Comparison of ENCODE assay signal across 28 cellular contexts in genomic region chr10:121221991-121222390, GRCh38.
"Had no signal": no experiment of that assay in that cellular context is flagged by ENCODE, and none has a peak within 500 bp of the region (broad histone marks: within the 10 kb centered on the region; RNA-seq: fewer than 3 reads in every experiment).

No MANE protein-coding gene starts in this region.

- H3K36me3 ChIP-seq: ovary, right lobe of liver, sigmoid colon, stomach, thoracic aorta, thyroid gland, tibial nerve, upper lobe of left lung, vagina had no signal

- H3K79me2 ChIP-seq: parathyroid adenoma had no signal

- H3K4me1 Mint-ChIP-seq: neural crest cell; stimulated activated effector memory CD8-positive, alpha-beta T cell treated with anti-CD3 and anti-CD28 coated beads, Interleukin-12 subunit alpha, Interleukin-12 subunit beta, amount 100 ng/mL, for 72 hours; stimulated activated naive B cell treated with anti-CD40 and anti-IgM and Interleukin-4, amounts not matched to agents 10 μg/mL and 1 μg/mL and 100 μg/mL, for 72 hours had no signal

- H3K27me3 Mint-ChIP-seq: progenitor cell of endocrine pancreas; stimulated activated naive B cell treated with anti-CD40 and anti-IgM and Interleukin-4, amounts not matched to agents 10 μg/mL and 1 μg/mL and 100 μg/mL, for 72 hours; stimulated activated naive CD8-positive, alpha-beta T cell treated with anti-CD3 and anti-CD28 coated beads, Interleukin-15, Interleukin-2, amounts not matched to agents 100 ng/mL and 50 ng/mL, for 24 hours had no signal

- H3K27ac Mint-ChIP-seq: natural killer cell treated with Interleukin-12 subunit alpha and Interleukin-12 subunit beta and Interleukin-15 and Interleukin-18, amount 100 ng/mL, for 72 hours; nephron progenitor cell; progenitor cell of endocrine pancreas; stimulated activated effector memory CD8-positive, alpha-beta T cell treated with anti-CD3 and anti-CD28 coated beads, Interleukin-12 subunit alpha, Interleukin-12 subunit beta, amount 100 ng/mL, for 72 hours; stimulated activated naive B cell treated with anti-CD40 and anti-IgM and Interleukin-4, amounts not matched to agents 10 μg/mL and 1 μg/mL and 100 μg/mL, for 72 hours; stimulated activated naive CD8-positive, alpha-beta T cell treated with anti-CD3 and anti-CD28 coated beads, Interleukin-15, Interleukin-2, amounts not matched to agents 100 ng/mL and 50 ng/mL, for 24 hours had no signal

- H3K9me3 Mint-ChIP-seq: natural killer cell treated with Interleukin-12 subunit alpha and Interleukin-12 subunit beta and Interleukin-15 and Interleukin-18, amount 100 ng/mL, for 72 hours; nephron progenitor cell; neural crest cell; stimulated activated effector memory CD8-positive, alpha-beta T cell treated with anti-CD3 and anti-CD28 coated beads, Interleukin-12 subunit alpha, Interleukin-12 subunit beta, amount 100 ng/mL, for 72 hours; stimulated activated naive CD8-positive, alpha-beta T cell treated with anti-CD3 and anti-CD28 coated beads, Interleukin-15, Interleukin-2, amounts not matched to agents 100 ng/mL and 50 ng/mL, for 24 hours had no signal

- H3K9ac ChIP-seq: parathyroid adenoma had no signal

- H3K27ac ChIP-seq: ovary, parathyroid adenoma, psoas muscle, right lobe of liver, sigmoid colon, stomach, thoracic aorta, thyroid gland, tibial nerve, upper lobe of left lung, vagina had no signal

- H3K4me1 ChIP-seq: psoas muscle, right lobe of liver, stomach, upper lobe of left lung had no signal

- H2AFZ ChIP-seq: parathyroid adenoma had no signal

- H3K27me3 ChIP-seq: ovary, right lobe of liver, sigmoid colon, stomach, thyroid gland, tibial nerve, upper lobe of left lung, vagina had no signal

- ATAC-seq: natural killer cell treated with Interleukin-12 subunit alpha and Interleukin-12 subunit beta and Interleukin-15 and Interleukin-18, amount 100 ng/mL, for 72 hours; psoas muscle; right cardiac atrium; right lobe of liver; stimulated activated effector memory CD8-positive, alpha-beta T cell treated with anti-CD3 and anti-CD28 coated beads, Interleukin-12 subunit alpha, Interleukin-12 subunit beta, amount 100 ng/mL, for 72 hours; stimulated activated naive B cell treated with anti-CD40 and anti-IgM and Interleukin-4, amounts not matched to agents 10 μg/mL and 1 μg/mL and 100 μg/mL, for 72 hours had no signal

- H3K4me3 ChIP-seq: ovary, psoas muscle, right lobe of liver, sigmoid colon, stomach, thoracic aorta, thyroid gland, tibial nerve, upper lobe of left lung, vagina had no signal

- H3K36me3 Mint-ChIP-seq: natural killer cell treated with Interleukin-12 subunit alpha and Interleukin-12 subunit beta and Interleukin-15 and Interleukin-18, amount 100 ng/mL, for 72 hours; stimulated activated effector memory CD8-positive, alpha-beta T cell treated with anti-CD3 and anti-CD28 coated beads, Interleukin-12 subunit alpha, Interleukin-12 subunit beta, amount 100 ng/mL, for 72 hours; stimulated activated naive B cell treated with anti-CD40 and anti-IgM and Interleukin-4, amounts not matched to agents 10 μg/mL and 1 μg/mL and 100 μg/mL, for 72 hours had no signal

- H3K9me3 ChIP-seq: ovary, psoas muscle, right lobe of liver, sigmoid colon, stomach, thoracic aorta, thyroid gland, tibial nerve, upper lobe of left lung, vagina had no signal

- H3K4me3 Mint-ChIP-seq: natural killer cell treated with Interleukin-12 subunit alpha and Interleukin-12 subunit beta and Interleukin-15 and Interleukin-18, amount 100 ng/mL, for 72 hours; nephron progenitor cell; neural crest cell; stimulated activated effector memory CD8-positive, alpha-beta T cell treated with anti-CD3 and anti-CD28 coated beads, Interleukin-12 subunit alpha, Interleukin-12 subunit beta, amount 100 ng/mL, for 72 hours; stimulated activated naive B cell treated with anti-CD40 and anti-IgM and Interleukin-4, amounts not matched to agents 10 μg/mL and 1 μg/mL and 100 μg/mL, for 72 hours; stimulated activated naive CD8-positive, alpha-beta T cell treated with anti-CD3 and anti-CD28 coated beads, Interleukin-15, Interleukin-2, amounts not matched to agents 100 ng/mL and 50 ng/mL, for 24 hours had no signal

- DNase-seq: nephron progenitor cell; occipital lobe; ovary; posterior cingulate gyrus; psoas muscle; right cardiac atrium; right lobe of liver; sigmoid colon; small intestine; stimulated activated CD4-positive, alpha-beta T cell treated with anti-CD3 and anti-CD28 coated beads, Interleukin-15, amount 100 ng/mL, for 24 hours; stimulated activated CD4-positive, alpha-beta T cell treated with anti-CD3 and anti-CD28 coated beads, Interleukin-2, amount 100 ng/mL, for 24 hours; stimulated activated CD4-positive, alpha-beta T cell treated with anti-CD3 and anti-CD28 coated beads, Interleukin-2, amount 100 ng/mL, for 48 hours; stimulated activated CD4-positive, alpha-beta T cell treated with anti-CD3 and anti-CD28 coated beads, Interleukin-4, amount 100 ng/mL, for 24 hours; stimulated activated naive B cell treated with anti-CD40 and anti-IgM and Interleukin-4, amounts not matched to agents 10 μg/mL and 1 μg/mL and 100 μg/mL, for 72 hours; stimulated activated naive CD4-positive, alpha-beta T cell treated with Interleukin-2 at 50 U/mL for 16 hours; stomach; thyroid gland; trophoblast cell; upper lobe of left lung had no signal
